1 cellular context compared by ENCODE assay signal in genomic region chr1:20322825-20323612, GRCh38.
TF ChIP-seq lines count a peak whose summit lies in the region.

No MANE protein-coding gene starts in this region.

TF ChIP-seq in GM23338, 12 proteins besides CTCF, POLR2A, EP300 and RAD21 (continued from another document):
- no peak for TF ChIP-seq POLR2AphosphoS5 (IDR thresholded peaks at IDR 0.05; ENCODE audit: low read depth)
- no peak for TF ChIP-seq ZNF331 (CRISPR knock-in tag; IDR thresholded peaks at IDR 0.05; ENCODE audit: low read depth)
TF ChIP-seq in GM23338: peak in this region for 0.
